ENCODE assay signal across 8 cellular contexts in the genomic region with DNA sequence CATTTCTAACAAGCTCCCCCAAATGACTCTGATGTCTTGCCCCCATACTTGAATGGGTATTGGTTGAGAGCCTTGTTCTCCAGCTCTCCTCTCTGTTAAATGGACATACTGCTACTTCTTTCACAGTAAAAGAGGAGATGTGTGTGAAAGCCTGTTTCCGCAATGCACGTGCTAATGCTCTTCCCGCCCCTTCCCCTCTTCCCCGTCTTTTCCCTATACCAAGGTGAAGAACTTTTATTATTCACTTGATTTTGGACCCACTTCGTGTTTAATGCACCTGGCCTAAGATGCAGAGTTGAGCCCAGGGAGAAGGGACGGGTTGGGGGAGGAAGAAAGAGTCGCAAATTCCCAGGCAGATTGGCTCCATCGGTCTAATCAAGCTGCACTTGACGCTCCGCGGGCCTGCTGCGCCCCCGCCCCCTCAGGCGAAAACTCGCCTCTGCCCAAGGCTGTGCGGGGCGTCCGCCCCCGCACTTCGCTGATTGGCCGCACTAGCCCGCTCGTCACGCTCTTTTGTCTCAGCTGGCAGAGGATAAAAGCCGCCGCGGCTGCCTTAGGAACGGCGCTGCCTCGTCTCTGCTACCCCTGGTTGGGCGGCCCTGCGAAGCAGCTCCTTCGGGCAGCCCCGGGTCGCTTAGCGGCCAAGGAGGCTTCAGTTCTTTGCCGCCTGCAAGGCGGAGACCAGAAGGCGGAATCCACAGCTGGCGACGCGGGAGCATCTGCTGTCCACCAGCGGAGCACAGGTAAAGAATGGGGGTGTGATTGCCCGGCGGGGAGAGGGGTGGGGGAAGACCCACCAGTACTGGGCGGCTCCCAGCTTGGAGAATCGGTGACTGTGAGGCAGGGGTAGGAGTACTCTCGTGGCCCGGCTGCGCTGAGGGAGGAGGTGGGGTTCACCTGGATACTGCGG. TPM values are rescaled to one million over a fixed set of nuclear protein-coding genes. Genes with fewer than 3 reads are reported as not detected.
DNase-seq lines count a peak whose midpoint lies in the region; ATAC-seq and TF ChIP-seq lines count a peak whose summit lies in the region.

A gene (plus strand): TSS at position 562 of the 910 bp plus-strand sequence. CDS start 1,421 bp downstream, outside the sequence.

- in situ Hi-C loops in gastrocnemius medialis (cut with MboI; ENCODE audit: low sequenced_read_pairs in 4 of 4), result loop anchor here in 2 of 4 donors (25.0 kb wide), 1 partner anchor 361 kb away; no protein-coding TSS in a partner anchor

- H3K27ac ChIP-seq in HUES6 (ENCODE audit: low read depth, low read length), result no peak within 1 kb of the TSS
- H3K27ac ChIP-seq in SK-N-SH (ENCODE audit: low read depth in 2 of 2, low read length in 1 of 2), result no peak within 1 kb of the TSS
- no peak within 1 kb of the TSS for H3K27ac ChIP-seq in gastrocnemius medialis

- no peak for TF ChIP-seq RAD21 in SK-N-SH (IDR thresholded peaks at IDR 0.05; ENCODE audit: low read length)

- H3K4me1 ChIP-seq in HUES6 (ENCODE audit: control insufficient read depth, insufficient read depth, low read length) (peaks cover 34% of the 10 kb centered on the region; the same call in 1 of the 2 replicates), SK-N-SH (ENCODE audit: control insufficient read depth in 1 of 2, insufficient read depth in 2 of 2, low read depth in 1 of 2, low read length in 1 of 2) (no peaks in the 10 kb centered on the region; a peak in 1 of 4 replicates), gastrocnemius medialis (peaks cover 3 to 5% of the 10 kb centered on the region in 2 donors)

- H3K9me2 ChIP-seq in SK-N-SH, result no peaks in the 10 kb centered on the region

- TF ChIP-seq EP300 in SK-N-SH (IDR thresholded peaks at IDR 0.05; ENCODE audit: borderline replicate concordance in 1 of 2, low read depth in 1 of 2, low read length in 1 of 2), result no peak

- H3K36me3 ChIP-seq in HUES6 (ENCODE audit: control insufficient read depth, insufficient read depth, low read length), result no peaks in the 10 kb centered on the region
- no peaks in the 10 kb centered on the region for H3K36me3 ChIP-seq in SK-N-SH (replicated peaks in 1 of 2; ENCODE audit: control insufficient read depth in 1 of 2, insufficient read depth in 2 of 2, low read length in 1 of 2)
- H3K36me3 ChIP-seq in gastrocnemius medialis, result no peaks in the 10 kb centered on the region

- H3F3A ChIP-seq in SK-N-SH (replicated peaks; ENCODE audit: insufficient read depth), result no peaks in the 10 kb centered on the region

- intact Hi-C loops in gastrocnemius medialis (cut with DNase I; ENCODE audit: low total_unique reads), result no loop called here

- POLR2A ChIA-PET in SK-N-SH (lab: Yijun Ruan, JAX), result interaction anchor here (1.4 kb wide), 1 partner anchor 16 kb away, joined by 4 read pairs; no protein-coding TSS in a partner anchor

- DNase-seq in DMS53 treated with DMSO at 0.1 percent for 48 hours (lab: John Stamatoyannopoulos, UW; ENCODE audit: unreplicated experiment), result peak; percentile 41
- peak; percentile 77 for DNase-seq in SK-N-SH
- peak; percentile 34 for DNase-seq in amniotic epithelial cell (ENCODE audit: low read depth)
- DNase-seq in hippocampal formation (lab: John Stamatoyannopoulos, UW), result peak; percentile 21 to 25
- no peak for DNase-seq in gastrocnemius medialis
- no peak for DNase-seq in NOMO-1 (lab: John Stamatoyannopoulos, UW; ENCODE audit: unreplicated experiment in 2 of 2)

- TF ChIP-seq POLR2A in gastrocnemius medialis (IDR thresholded peaks at IDR 0.05), result no peak

- H3K4me2 ChIP-seq in SK-N-SH, result peak within 1 kb of the TSS; percentile 76

- H3K9me3 ChIP-seq in HUES6 (ENCODE audit: control insufficient read depth, insufficient read depth, low read depth, low read length) (0 out of 2 replicates have a peak, but pooled peaks cover 4% of the 10 kb centered on the region), SK-N-SH (no peaks in the 10 kb centered on the region), gastrocnemius medialis (no peaks in the 10 kb centered on the region)

- TF ChIP-seq CTCF in SK-N-SH (IDR thresholded peaks at IDR 0.05) (no peak; the same call in 1 of the 2 replicates), gastrocnemius medialis (IDR thresholded peaks at IDR 0.05 in 4 of 5, conservative IDR thresholded peaks at IDR 0.05 in 1 of 5) (no peak)

- H3K4me3 ChIP-seq in HUES6 (ENCODE audit: low read depth, low read length) (peak within 1 kb of the TSS; percentile 57), SK-N-SH (ENCODE audit: low read depth in 2 of 2, low read length in 1 of 2) (peak within 1 kb of the TSS; percentile 46 to 64), gastrocnemius medialis (peak within 1 kb of the TSS; percentile 28 to 43 (median 36))

- H2AFZ ChIP-seq in SK-N-SH (ENCODE audit: low read depth), result peak within 1 kb of the TSS; percentile 63; the same call in 1 of the 2 replicates

- peaks cover 82% of the 10 kb centered on the region for H3K27me3 ChIP-seq in HUES6 (ENCODE audit: control insufficient read depth, insufficient read depth, low read length)
- peaks cover 32% of the 10 kb centered on the region for H3K27me3 ChIP-seq in SK-N-SH (ENCODE audit: insufficient read depth)
- H3K27me3 ChIP-seq in gastrocnemius medialis, result peaks cover 7 to 38% (median 33%) of the 10 kb centered on the region in 3 donors

- H3K9ac ChIP-seq in HUES6 (ENCODE audit: low read length), result peak within 1 kb of the TSS; percentile 25
- no peak within 1 kb of the TSS for H3K9ac ChIP-seq in SK-N-SH

- H4K20me1 ChIP-seq in SK-N-SH (ENCODE audit: insufficient read depth), result no peaks in the 10 kb centered on the region

- ATAC-seq in gastrocnemius medialis, result no peak
- no peak for ATAC-seq in GM19324 (IDR thresholded peaks at IDR 0.05; ENCODE audit: low FRiP score, unreplicated experiment)

- 13% methylated on average over 29 of the region's 51 CpGs for WGBS in SK-N-SH (ENCODE audit: low lambda C conversion rate)

- no peaks in the 10 kb centered on the region for H3K79me2 ChIP-seq in SK-N-SH (ENCODE audit: insufficient read depth)

- CTCF ChIA-PET in SK-N-SH (lab: Yijun Ruan, JAX), result interaction anchor here (0.8 to 2.2 kb wide), 11 partner anchors 9 to 349 kb away, joined by 3 to 11 read pairs (median 3); no protein-coding TSS in a partner anchor

TF ChIP-seq in SK-N-SH, 30 proteins besides CTCF, POLR2A, EP300 and RAD21:
- no peak for TF ChIP-seq MXI1 (IDR thresholded peaks at IDR 0.05; ENCODE audit: low read depth, low read length)
- TF ChIP-seq, protein P1, sequence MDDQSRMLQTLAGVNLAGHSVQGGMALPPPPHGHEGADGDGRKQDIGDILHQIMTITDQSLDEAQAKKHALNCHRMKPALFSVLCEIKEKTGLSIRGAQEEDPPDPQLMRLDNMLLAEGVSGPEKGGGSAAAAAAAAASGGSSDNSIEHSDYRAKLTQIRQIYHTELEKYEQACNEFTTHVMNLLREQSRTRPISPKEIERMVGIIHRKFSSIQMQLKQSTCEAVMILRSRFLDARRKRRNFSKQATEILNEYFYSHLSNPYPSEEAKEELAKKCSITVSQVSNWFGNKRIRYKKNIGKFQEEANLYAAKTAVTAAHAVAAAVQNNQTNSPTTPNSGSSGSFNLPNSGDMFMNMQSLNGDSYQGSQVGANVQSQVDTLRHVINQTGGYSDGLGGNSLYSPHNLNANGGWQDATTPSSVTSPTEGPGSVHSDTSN (IDR thresholded peaks at IDR 0.05), result peak; percentile 59; the same call in 1 of the 2 replicates
- TF ChIP-seq RXRA (IDR thresholded peaks at IDR 0.05; ENCODE audit: borderline replicate concordance, low read depth), result no peak

RNA-seq across cellular contexts. Expression of the gene that starts here (rescaled TPM):
- polyA plus RNA-seq in SK-N-SH (2012; rRNA removed), result 0.26 and 0.31 TPM in 2 replicates
- polyA plus RNA-seq in SK-N-SH (2012; cell fraction: cytosol; rRNA removed), result 0.19 and 0.22 TPM in 2 replicates
- 0.21 and 0.22 TPM in 2 replicates for polyA plus RNA-seq in SK-N-SH (2012; cell fraction: nucleus; rRNA removed)
- not detected for total RNA-seq in gastrocnemius medialis

Comparison
In these comparisons a context has a peak if more than half of its experiments do, and no peak if none do; other contexts are left out.
1. Peak in DNase-seq, H3K4me3 ChIP-seq and H3K4me2 ChIP-seq in SK-N-SH; RNA of the gene not detected or under 1 TPM.
2. DNase-seq: peak in DMS53 treated with DMSO at 0.1 percent for 48 hours (single experiment), amniotic epithelial cell (single experiment) and hippocampal formation (2 of 2); none in gastrocnemius medialis (0 of 2) and NOMO-1 (0 of 2).
3. Peak in every context shown above with its lines, with median percentiles within 50 percentile points of each other: H3K4me3 ChIP-seq.